ENCODE assay signal across 1 cellular context in the genomic region with DNA sequence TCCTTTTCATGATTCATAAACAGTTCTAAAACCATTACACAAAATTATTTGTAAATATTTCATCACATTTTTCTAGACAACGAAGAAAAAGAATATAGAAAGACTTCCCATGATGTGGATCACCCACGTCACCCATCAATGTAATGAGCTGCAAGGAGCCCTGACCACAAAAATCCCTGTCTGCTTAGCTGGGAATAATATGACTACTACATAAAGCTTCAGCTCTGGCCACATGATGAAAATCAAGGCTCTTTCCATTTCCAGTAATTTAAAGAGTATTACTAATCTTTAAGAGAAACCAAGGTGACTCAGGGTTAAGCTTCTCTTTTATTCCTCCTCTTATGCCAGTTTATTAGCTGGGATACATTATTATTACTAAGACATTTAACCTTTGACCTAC.
TF ChIP-seq lines count a peak whose summit lies in the region.

No MANE protein-coding gene starts in this region.

TF ChIP-seq in SK-N-SH, 30 proteins besides CTCF, POLR2A, EP300 and RAD21 (continued from another document):
- TF ChIP-seq, protein P1, sequence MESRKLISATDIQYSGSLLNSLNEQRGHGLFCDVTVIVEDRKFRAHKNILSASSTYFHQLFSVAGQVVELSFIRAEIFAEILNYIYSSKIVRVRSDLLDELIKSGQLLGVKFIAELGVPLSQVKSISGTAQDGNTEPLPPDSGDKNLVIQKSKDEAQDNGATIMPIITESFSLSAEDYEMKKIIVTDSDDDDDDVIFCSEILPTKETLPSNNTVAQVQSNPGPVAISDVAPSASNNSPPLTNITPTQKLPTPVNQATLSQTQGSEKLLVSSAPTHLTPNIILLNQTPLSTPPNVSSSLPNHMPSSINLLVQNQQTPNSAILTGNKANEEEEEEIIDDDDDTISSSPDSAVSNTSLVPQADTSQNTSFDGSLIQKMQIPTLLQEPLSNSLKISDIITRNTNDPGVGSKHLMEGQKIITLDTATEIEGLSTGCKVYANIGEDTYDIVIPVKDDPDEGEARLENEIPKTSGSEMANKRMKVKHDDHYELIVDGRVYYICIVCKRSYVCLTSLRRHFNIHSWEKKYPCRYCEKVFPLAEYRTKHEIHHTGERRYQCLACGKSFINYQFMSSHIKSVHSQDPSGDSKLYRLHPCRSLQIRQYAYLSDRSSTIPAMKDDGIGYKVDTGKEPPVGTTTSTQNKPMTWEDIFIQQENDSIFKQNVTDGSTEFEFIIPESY (IDR thresholded peaks at IDR 0.05; ENCODE audit: borderline replicate concordance, low read depth): no peak
- TF ChIP-seq TEAD4 (IDR thresholded peaks at IDR 0.05; ENCODE audit: borderline replicate concordance, insufficient read depth) (0 out of 2 replicates have a peak, but pooled peaks have one; percentile 30), YY1 (IDR thresholded peaks at IDR 0.05; ENCODE audit: low read depth) (no peak), FOXM1 (IDR thresholded peaks at IDR 0.05; ENCODE audit: low read depth) (no peak), JUND (IDR thresholded peaks at IDR 0.05) (peak; percentile 64), RFX5 (IDR thresholded peaks at IDR 0.05; ENCODE audit: low read length) (no peak), RCOR1 (IDR thresholded peaks at IDR 0.05; ENCODE audit: low read length) (no peak), GABPA (IDR thresholded peaks at IDR 0.05; ENCODE audit: low read depth) (no peak), TCF12 (IDR thresholded peaks at IDR 0.05) (peak; percentile 73), NFIC (IDR thresholded peaks at IDR 0.05; ENCODE audit: borderline replicate concordance) (0 out of 2 replicates have a peak, but pooled peaks have one; percentile 9), ELF1 (IDR thresholded peaks at IDR 0.05) (no peak), SMC3 (IDR thresholded peaks at IDR 0.05; ENCODE audit: low read depth, low read length) (no peak), CHD2 (IDR thresholded peaks at IDR 0.05; ENCODE audit: low read length, partially characterized antibody) (no peak), TAF1 (IDR thresholded peaks at IDR 0.05; ENCODE audit: borderline replicate concordance, low read depth, low read length) (no peak), FOXJ3 (CRISPR knock-in tag; IDR thresholded peaks at IDR 0.05) (no peak), SIN3A (IDR thresholded peaks at IDR 0.05; ENCODE audit: borderline replicate concordance, low read depth, low read length) (no peak), FOSL2 (IDR thresholded peaks at IDR 0.05; ENCODE audit: borderline replicate concordance, low read depth) (peak; percentile 39; the same call in 1 of the 2 replicates), RXRA (IDR thresholded peaks at IDR 0.05; ENCODE audit: borderline replicate concordance, low read depth) (no peak), EZH2phosphoT487 (IDR thresholded peaks at IDR 0.05; ENCODE audit: borderline replicate concordance, low read depth) (no peak), NRF1 (IDR thresholded peaks at IDR 0.05; ENCODE audit: low read depth, low read length) (no peak), POLR2AphosphoS5 (IDR thresholded peaks at IDR 0.05; ENCODE audit: low read depth, low read length) (no peak), MEF2A (IDR thresholded peaks at IDR 0.05; ENCODE audit: borderline replicate concordance, low read depth) (no peak), GATA2 (CRISPR knock-in tag; IDR thresholded peaks at IDR 0.05) (no peak)
- TF ChIP-seq, protein P2, sequence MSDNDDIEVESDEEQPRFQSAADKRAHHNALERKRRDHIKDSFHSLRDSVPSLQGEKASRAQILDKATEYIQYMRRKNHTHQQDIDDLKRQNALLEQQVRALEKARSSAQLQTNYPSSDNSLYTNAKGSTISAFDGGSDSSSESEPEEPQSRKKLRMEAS (IDR thresholded peaks at IDR 0.05; ENCODE audit: low read depth): no peak
- TF ChIP-seq, protein P3, sequence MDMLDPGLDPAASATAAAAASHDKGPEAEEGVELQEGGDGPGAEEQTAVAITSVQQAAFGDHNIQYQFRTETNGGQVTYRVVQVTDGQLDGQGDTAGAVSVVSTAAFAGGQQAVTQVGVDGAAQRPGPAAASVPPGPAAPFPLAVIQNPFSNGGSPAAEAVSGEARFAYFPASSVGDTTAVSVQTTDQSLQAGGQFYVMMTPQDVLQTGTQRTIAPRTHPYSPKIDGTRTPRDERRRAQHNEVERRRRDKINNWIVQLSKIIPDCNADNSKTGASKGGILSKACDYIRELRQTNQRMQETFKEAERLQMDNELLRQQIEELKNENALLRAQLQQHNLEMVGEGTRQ (IDR thresholded peaks at IDR 0.05; ENCODE audit: borderline replicate concordance, low read depth, low read length): no peak
- TF ChIP-seq, protein P4, sequence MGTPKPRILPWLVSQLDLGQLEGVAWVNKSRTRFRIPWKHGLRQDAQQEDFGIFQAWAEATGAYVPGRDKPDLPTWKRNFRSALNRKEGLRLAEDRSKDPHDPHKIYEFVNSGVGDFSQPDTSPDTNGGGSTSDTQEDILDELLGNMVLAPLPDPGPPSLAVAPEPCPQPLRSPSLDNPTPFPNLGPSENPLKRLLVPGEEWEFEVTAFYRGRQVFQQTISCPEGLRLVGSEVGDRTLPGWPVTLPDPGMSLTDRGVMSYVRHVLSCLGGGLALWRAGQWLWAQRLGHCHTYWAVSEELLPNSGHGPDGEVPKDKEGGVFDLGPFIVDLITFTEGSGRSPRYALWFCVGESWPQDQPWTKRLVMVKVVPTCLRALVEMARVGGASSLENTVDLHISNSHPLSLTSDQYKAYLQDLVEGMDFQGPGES (IDR thresholded peaks at IDR 0.05; ENCODE audit: low read depth, low read length): no peak
- TF ChIP-seq, protein P5, sequence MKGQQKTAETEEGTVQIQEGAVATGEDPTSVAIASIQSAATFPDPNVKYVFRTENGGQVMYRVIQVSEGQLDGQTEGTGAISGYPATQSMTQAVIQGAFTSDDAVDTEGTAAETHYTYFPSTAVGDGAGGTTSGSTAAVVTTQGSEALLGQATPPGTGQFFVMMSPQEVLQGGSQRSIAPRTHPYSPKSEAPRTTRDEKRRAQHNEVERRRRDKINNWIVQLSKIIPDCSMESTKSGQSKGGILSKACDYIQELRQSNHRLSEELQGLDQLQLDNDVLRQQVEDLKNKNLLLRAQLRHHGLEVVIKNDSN (IDR thresholded peaks at IDR 0.05; ENCODE audit: borderline replicate concordance, low read depth): peak; percentile 42; the same call in 1 of the 2 replicates
TF ChIP-seq in SK-N-SH: peak in this region for 7.
